ENCODE assay signal across 36 cellular contexts in the genomic region with DNA sequence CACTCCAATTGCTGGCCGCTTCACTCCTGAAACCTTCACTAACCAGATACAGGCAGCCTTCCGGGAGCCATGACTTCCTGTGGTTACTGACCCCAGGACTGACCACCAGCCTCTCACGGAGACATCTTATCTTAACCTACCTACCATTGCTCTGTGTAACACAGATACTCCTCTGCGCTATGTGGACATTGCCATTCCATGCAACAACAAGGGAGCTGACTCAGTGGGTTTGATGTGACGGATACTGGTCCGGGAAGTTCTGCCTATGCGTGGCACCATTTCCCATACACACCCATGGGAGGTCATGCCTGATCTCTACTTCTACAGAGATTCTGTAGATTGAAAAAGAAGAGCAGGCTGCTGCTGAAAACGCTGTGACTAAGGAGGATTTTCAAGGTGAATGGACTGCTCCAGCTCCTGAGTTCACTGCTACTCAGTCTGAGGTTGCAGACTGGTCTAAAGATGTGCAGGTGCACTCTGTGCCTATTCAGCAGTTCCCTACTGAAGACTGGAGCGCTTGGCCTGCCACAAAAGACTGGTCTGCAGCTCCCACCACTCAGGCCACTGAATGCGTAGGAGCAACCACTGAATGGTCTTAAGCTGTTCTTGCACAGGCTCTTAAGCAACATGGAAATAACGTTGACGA.
"Had no signal": no experiment of that assay in that cellular context is flagged by ENCODE, and none has a peak within 500 bp of the region (broad histone marks: within the 10 kb centered on the region; RNA-seq: fewer than 3 reads in every experiment).

No MANE protein-coding gene starts in this region.

- H3K9me3 ChIP-seq: adrenal gland, body of pancreas, Peyer's patch had no signal

- H3K9me3 Mint-ChIP-seq: activated CD4-positive, alpha-beta memory T cell treated with anti-CD3 and anti-CD28 coated beads for 36 hours had no signal

- H3K36me3 ChIP-seq: adrenal gland, breast epithelium, Peyer's patch had no signal

- H3K4me2 ChIP-seq: KMS-11 had no signal

- H3K4me3 Mint-ChIP-seq: activated CD4-positive, alpha-beta memory T cell treated with anti-CD3 and anti-CD28 coated beads for 36 hours; activated CD4-positive, alpha-beta T cell treated with anti-CD3 and anti-CD28 coated beads for 36 hours; activated CD4-positive, alpha-beta T cell treated with anti-CD3 and anti-CD28 coated beads, Interleukin-2, amount 10 ng/mL, durations not matched to agents 7 days and 5 days; activated naive CD4-positive, alpha-beta T cell treated with anti-CD3 and anti-CD28 coated beads for 36 hours; activated T-cell treated with anti-CD3 and anti-CD28 coated beads, Interleukin-2, amount 50 U/mL, for 4 hours; activated T-helper 1 cell treated with anti-CD3 and anti-CD28 coated beads, Interleukin-12 subunit alpha, Interleukin-12 subunit beta, Interleukin-2, Interleukin-4 antibody, amounts not matched to agents 30 ng/mL and 10 ng/mL and 1 ng/mL, durations not matched to agents 14 hours and 24 hours and 36 hours had no signal

- H3K9ac ChIP-seq: KMS-11 had no signal

- H3K4me1 ChIP-seq: adrenal gland, body of pancreas, breast epithelium, Peyer's patch had no signal

- H3K27me3 Mint-ChIP-seq: activated CD4-positive, alpha-beta memory T cell treated with anti-CD3 and anti-CD28 coated beads for 36 hours; activated CD4-positive, alpha-beta T cell treated with anti-CD3 and anti-CD28 coated beads for 36 hours had no signal

- DNase-seq: activated CD4-positive, alpha-beta memory T cell treated with anti-CD3 and anti-CD28 coated beads for 36 hours; activated CD4-positive, alpha-beta T cell treated with anti-CD3 and anti-CD28 coated beads for 36 hours; activated CD4-positive, alpha-beta T cell treated with anti-CD3 and anti-CD28 coated beads, Interleukin-2, amount 10 ng/mL, durations not matched to agents 7 days and 5 days; activated CD8-positive, alpha-beta memory T cell treated with anti-CD3 and anti-CD28 coated beads, Interleukin-2, amount 50 U/mL, for 4 hours; activated gamma-delta T cell treated with Interleukin-2 at 50 U/mL for 16 hours; activated naive CD4-positive, alpha-beta T cell treated with anti-CD3 and anti-CD28 coated beads for 36 hours; activated T-cell treated with anti-CD3 and anti-CD28 coated beads for 4 hours; activated T-cell treated with anti-CD3 and anti-CD28 coated beads, Interleukin-2, amount 50 U/mL, for 4 hours; adrenal gland; body of pancreas; caudate nucleus; cerebellar nuclear complex; MM.1S; NCI-H1092 treated with DMSO at 0.1 percent for 48 hours; NCI-H1417; NCI-H146; NCI-H187; NCI-H2029 treated with DMSO at 0.1 percent for 48 hours; NCI-H2107; NCI-H2171; NCI-H510A; NCI-H526; NCI-H82; NK-92 treated with Interleukin-12 subunit alpha and Interleukin-12 subunit beta, amount 100 ng/mL, for 24 hours; PC-3; Peyer's patch; Right ventricle myocardium superior; SW 1271; T-helper 1 cell; T-helper 2 cell; T-helper 9 cell had no signal

- H3K27ac Mint-ChIP-seq: activated CD4-positive, alpha-beta memory T cell treated with anti-CD3 and anti-CD28 coated beads for 36 hours; activated CD4-positive, alpha-beta T cell treated with anti-CD3 and anti-CD28 coated beads for 36 hours; activated CD4-positive, alpha-beta T cell treated with anti-CD3 and anti-CD28 coated beads, Interleukin-2, amount 10 ng/mL, durations not matched to agents 7 days and 5 days; activated naive CD4-positive, alpha-beta T cell treated with anti-CD3 and anti-CD28 coated beads for 36 hours; activated naive CD4-positive, alpha-beta T cell treated with anti-CD3 and anti-CD28 coated beads, Interleukin-2, amount 50 U/mL, for 72 hours; activated T-helper 1 cell treated with anti-CD3 and anti-CD28 coated beads, Interleukin-12 subunit alpha, Interleukin-12 subunit beta, Interleukin-2, Interleukin-4 antibody, amounts not matched to agents 30 ng/mL and 10 ng/mL and 1 ng/mL, durations not matched to agents 14 hours and 24 hours and 36 hours had no signal

- H3K27ac ChIP-seq: adrenal gland, body of pancreas, breast epithelium, KMS-11, Peyer's patch had no signal

- ATAC-seq: activated CD4-positive, alpha-beta T cell treated with anti-CD3 and anti-CD28 coated beads for 36 hours; activated CD4-positive, CD25-positive, alpha-beta regulatory T cell treated with anti-CD3 and anti-CD28 coated beads, Interleukin-2, amount 50 U/mL, for 24 hours; activated naive CD4-positive, alpha-beta T cell treated with anti-CD3 and anti-CD28 coated beads, Interleukin-2, amount 50 U/mL, for 72 hours; activated T-cell treated with anti-CD3 and anti-CD28 coated beads, Interleukin-2, amount 50 U/mL, for 4 hours; body of pancreas; PC-3 had no signal

- H3K27me3 ChIP-seq: adrenal gland, body of pancreas, breast epithelium, Peyer's patch had no signal

- H3K36me3 Mint-ChIP-seq: activated CD4-positive, alpha-beta memory T cell treated with anti-CD3 and anti-CD28 coated beads for 36 hours had no signal

- H3K4me3 ChIP-seq: adrenal gland, body of pancreas, breast epithelium, Peyer's patch had no signal
